In genomic region chr20:2403291-2404052, GRCh38 we compare ENCODE assay signal across 32 cellular contexts. TPM values are rescaled to one million over a fixed set of nuclear protein-coding genes. Genes with fewer than 3 reads are reported as not detected.
"Had no signal": no experiment of that assay in that cellular context is flagged by ENCODE, and none has a peak within 500 bp of the region (broad histone marks: within the 10 kb centered on the region; RNA-seq: fewer than 3 reads in every experiment).

No MANE protein-coding gene starts in this region.

- H3K27ac ChIP-seq: ascending aorta, cardiac muscle cell, KMS-11, Peyer's patch, WERI-Rb-1 had no signal

- H3K4me1 Mint-ChIP-seq: activated naive CD4-positive, alpha-beta T cell treated with anti-CD3 and anti-CD28 coated beads, Interleukin-2, amount 50 U/mL, for 24 hours; activated naive CD8-positive, alpha-beta T cell treated with anti-CD3 and anti-CD28 coated beads, Interleukin-2, amount 10 ng/mL, durations not matched to agents 7 days and 5 days; central memory CD8-positive, alpha-beta T cell had no signal

- H3K27me3 ChIP-seq: ascending aorta, cardiac muscle cell, Peyer's patch had no signal

- H3K4me3 Mint-ChIP-seq: activated CD8-positive, alpha-beta T cell treated with anti-CD3 and anti-CD28 coated beads for 36 hours; activated naive CD4-positive, alpha-beta T cell treated with anti-CD3 and anti-CD28 coated beads, Interleukin-2, amount 50 U/mL, for 24 hours; activated naive CD8-positive, alpha-beta T cell treated with anti-CD3 and anti-CD28 coated beads, Interleukin-2, amount 10 ng/mL, durations not matched to agents 7 days and 5 days; activated T-cell treated with anti-CD3 and anti-CD28 coated beads, Interleukin-2, amount 50 U/mL, for 4 hours; activated T-helper 1 cell treated with anti-CD3 and anti-CD28 coated beads, Interleukin-12 subunit alpha, Interleukin-12 subunit beta, Interleukin-2, Interleukin-4 antibody, amounts not matched to agents 30 ng/mL and 10 ng/mL and 1 ng/mL, durations not matched to agents 14 hours and 24 hours and 36 hours; central memory CD8-positive, alpha-beta T cell had no signal

- H3K4me3 ChIP-seq: ascending aorta, cardiac muscle cell, Peyer's patch had no signal

- H3K9me3 ChIP-seq: Peyer's patch had no signal

- H3K9me3 Mint-ChIP-seq: activated naive CD4-positive, alpha-beta T cell treated with anti-CD3 and anti-CD28 coated beads, Interleukin-2, amount 50 U/mL, for 24 hours; activated naive CD8-positive, alpha-beta T cell treated with anti-CD3 and anti-CD28 coated beads, Interleukin-2, amount 10 ng/mL, durations not matched to agents 7 days and 5 days; activated T-cell treated with anti-CD3 and anti-CD28 coated beads, Interleukin-2, amount 50 U/mL, for 4 hours; central memory CD8-positive, alpha-beta T cell had no signal

- H3K27ac Mint-ChIP-seq: activated CD8-positive, alpha-beta T cell treated with anti-CD3 and anti-CD28 coated beads for 36 hours; activated naive CD4-positive, alpha-beta T cell treated with anti-CD3 and anti-CD28 coated beads, Interleukin-2, amount 50 U/mL, for 24 hours; activated naive CD8-positive, alpha-beta T cell treated with anti-CD3 and anti-CD28 coated beads, Interleukin-2, amount 10 ng/mL, durations not matched to agents 7 days and 5 days; activated T-helper 1 cell treated with anti-CD3 and anti-CD28 coated beads, Interleukin-12 subunit alpha, Interleukin-12 subunit beta, Interleukin-2, Interleukin-4 antibody, amounts not matched to agents 30 ng/mL and 10 ng/mL and 1 ng/mL, durations not matched to agents 14 hours and 24 hours and 36 hours had no signal

- H3K4me1 ChIP-seq: ascending aorta, Peyer's patch had no signal

- DNase-seq: activated CD4-positive, alpha-beta T cell treated with anti-CD3 and anti-CD28 coated beads for 1 hour; activated CD4-positive, alpha-beta T cell treated with anti-CD3 and anti-CD28 coated beads for 48 hours; activated CD4-positive, CD25-positive, alpha-beta regulatory T cell; activated CD8-positive, alpha-beta T cell treated with anti-CD3 and anti-CD28 coated beads for 36 hours; activated naive CD4-positive, alpha-beta T cell; activated naive CD8-positive, alpha-beta T cell treated with anti-CD3 and anti-CD28 coated beads, Interleukin-2, amount 10 ng/mL, durations not matched to agents 7 days and 5 days; activated T-cell treated with anti-CD3 and anti-CD28 coated beads for 4 hours; activated T-cell treated with anti-CD3 and anti-CD28 coated beads, Interleukin-2, amount 50 U/mL, for 4 hours; amygdala; MM.1S; NCI-H1092; NCI-H1436 treated with DMSO at 0.1 percent for 48 hours; NCI-H1694 treated with DMSO at 0.1 percent for 48 hours; NCI-H2029; NCI-H510A; NCI-H748 treated with DMSO at 0.1 percent for 48 hours; NK-92 treated with Interleukin-12 subunit alpha and Interleukin-12 subunit beta, amount 100 ng/mL, for 24 hours; Peyer's patch; SIG-M5; T1000; WERI-Rb-1 had no signal

- H3K36me3 ChIP-seq: ascending aorta, cardiac muscle cell, Peyer's patch, WERI-Rb-1 had no signal

- ATAC-seq: activated CD8-positive, alpha-beta T cell treated with anti-CD3 and anti-CD28 coated beads for 36 hours; activated T-cell treated with anti-CD3 and anti-CD28 coated beads, Interleukin-2, amount 50 U/mL, for 4 hours had no signal

- H3K36me3 Mint-ChIP-seq: activated naive CD4-positive, alpha-beta T cell treated with anti-CD3 and anti-CD28 coated beads, Interleukin-2, amount 50 U/mL, for 24 hours; activated naive CD8-positive, alpha-beta T cell treated with anti-CD3 and anti-CD28 coated beads, Interleukin-2, amount 10 ng/mL, durations not matched to agents 7 days and 5 days had no signal

RNA-seq across cellular contexts. Expression of gene TGM6, which starts 22.8 kb away (rescaled TPM):
- total RNA-seq: activated CD8-positive, alpha-beta memory T cell treated with anti-CD3 and anti-CD28 coated beads for 36 hours; activated CD8-positive, alpha-beta T cell treated with anti-CD3 and anti-CD28 coated beads for 36 hours; activated naive CD8-positive, alpha-beta T cell treated with anti-CD3 and anti-CD28 coated beads, Interleukin-2, amount 10 ng/mL, durations not matched to agents 7 days and 5 days; activated T-cell treated with anti-CD3 and anti-CD28 coated beads, Interleukin-2, amount 50 U/mL, for 4 hours; activated T-helper 1 cell treated with anti-CD3 and anti-CD28 coated beads, Interleukin-12 subunit alpha, Interleukin-12 subunit beta, Interleukin-2, Interleukin-4 antibody, amounts not matched to agents 30 ng/mL and 10 ng/mL and 1 ng/mL, durations not matched to agents 14 hours and 24 hours and 36 hours; ascending aorta; cardiac muscle cell; LHCN-M2; PC-3; Peyer's patch; T-helper 1 cell treated with Interleukin-12 subunit alpha and Interleukin-12 subunit beta and Interleukin-4 antibody, amounts not matched to agents 30 ng/mL and 1 ng/mL, for 36 hours; T-helper 2 cell treated with Interferon-gamma antibody and Interleukin-4, amounts not matched to agents 100 ng/mL and 5 ng/mL, for 36 hours had no signal
